In genomic region chr10:78829570-78829969, GRCh38 we compare ENCODE assay signal across 18 cellular contexts.
DNase-seq lines count a peak whose midpoint lies in the region; ATAC-seq and TF ChIP-seq lines count a peak whose summit lies in the region.
"Had no signal": no experiment of that assay in that cellular context is flagged by ENCODE, and none has a peak within 500 bp of the region (broad histone marks: within the 10 kb centered on the region; RNA-seq: fewer than 3 reads in every experiment).

No MANE protein-coding gene starts in this region.

- ATAC-seq in IMR-90 (ENCODE audit: low read depth) (peak; percentile 91), sciatic nerve (no peak), GM21528 (IDR thresholded peaks at IDR 0.05; ENCODE audit: low FRiP score, unreplicated experiment) (no peak)
- ATAC-seq: activated naive CD4-positive, alpha-beta T cell treated with anti-CD3 and anti-CD28 coated beads, Interleukin-2, amount 50 U/mL, for 72 hours; T-helper 17 cell had no signal

- peaks cover 37% of the 10 kb centered on the region for H3K4me1 Mint-ChIP-seq in chondrocyte (ENCODE audit: low read depth)
- H3K4me1 Mint-ChIP-seq: activated CD4-positive, alpha-beta T cell treated with anti-CD3 and anti-CD28 coated beads, Interleukin-2, amount 10 ng/mL, durations not matched to agents 24 days and 14 days; memory B cell had no signal

- dilution Hi-C loops in IMR-90 (cut with HindIII; ENCODE audit: low sequenced_read_pairs, unreplicated experiment), result no loop called here

- peak overlapping the region; percentile 54 for H3K14ac ChIP-seq in IMR-90 (replicated peaks; ENCODE audit: low read depth, low read length)

- H3K4me3 ChIP-seq in IMR-90 (ENCODE audit: insufficient read depth, low read depth, low read length) (no peak overlapping the region), osteoblast (ENCODE audit: insufficient read depth, low read length) (no peak overlapping the region), lower leg skin (ENCODE audit: low read depth, poor library complexity, severe bottlenecking) (no peak overlapping the region)
- H3K4me3 ChIP-seq: ascending aorta, Peyer's patch had no signal

- H2BK15ac ChIP-seq in IMR-90 (ENCODE audit: low read depth, low read length), result peak overlapping the region; percentile 2; the same call in 1 of the 3 replicates

- H3K36me3 ChIP-seq in IMR-90 (ENCODE audit: control insufficient read depth, insufficient read depth, low read length) (no peaks in the 10 kb centered on the region), osteoblast (ENCODE audit: insufficient read depth, low read length) (no peaks in the 10 kb centered on the region)
- H3K36me3 ChIP-seq: ascending aorta, Peyer's patch had no signal

- H4K8ac ChIP-seq in IMR-90 (ENCODE audit: low read depth in 2 of 2, low read length in 2 of 2), result peak overlapping the region; percentile 29 to 72; a peak in 3 of 4 replicates

- peak overlapping the region; percentile 75 for H2BK20ac ChIP-seq in IMR-90 (ENCODE audit: low read depth, low read length)

- peak overlapping the region; percentile 91 for H3K4ac ChIP-seq in IMR-90 (ENCODE audit: low read depth, low read length)

- peaks cover 3% of the 10 kb centered on the region for H3K36me3 Mint-ChIP-seq in chondrocyte (ENCODE audit: low read depth)
- H3K36me3 Mint-ChIP-seq: activated naive CD4-positive, alpha-beta T cell treated with anti-CD3 and anti-CD28 coated beads, Interleukin-2, amount 50 U/mL, for 72 hours; type B pancreatic cell had no signal

- H3K79me2 ChIP-seq in osteoblast (ENCODE audit: insufficient read depth, low read length), result no peaks in the 10 kb centered on the region

- POLR2A ChIA-PET in IMR-90 (lab: Charles Lee; ENCODE audit: unreplicated experiment), result no interaction called here

- peak overlapping the region; percentile 11 for H2AK9ac ChIP-seq in IMR-90 (replicated peaks; ENCODE audit: low read depth, low read length, poor library complexity)

- no TSS peak for BruUV-seq in IMR-90 (replicated peaks; lab: Mats Ljungman, UMichigan)

- H3K9me3 Mint-ChIP-seq in chondrocyte (ENCODE audit: low read depth), result peaks cover 14% of the 10 kb centered on the region
- H3K9me3 Mint-ChIP-seq: activated CD4-positive, alpha-beta T cell treated with anti-CD3 and anti-CD28 coated beads, Interleukin-2, amount 10 ng/mL, durations not matched to agents 24 days and 14 days had no signal

- H3K4me1 ChIP-seq in IMR-90 (ENCODE audit: control insufficient read depth, insufficient read depth, low read length), result peaks cover 16% of the 10 kb centered on the region
- peaks cover 12% of the 10 kb centered on the region for H3K4me1 ChIP-seq in osteoblast (ENCODE audit: insufficient read depth, low read length)
- H3K4me1 ChIP-seq: ascending aorta, Peyer's patch had no signal

- H2AFZ ChIP-seq in IMR-90 (replicated peaks; ENCODE audit: low read length, poor library complexity) (peak overlapping the region; percentile 79), osteoblast (ENCODE audit: low read length) (peak overlapping the region; percentile 60)

- H4K20me1 ChIP-seq in IMR-90 (ENCODE audit: insufficient read depth, low read length) (no peaks in the 10 kb centered on the region), osteoblast (ENCODE audit: insufficient read depth, low read length) (no peaks in the 10 kb centered on the region)

- peak overlapping the region; percentile 66; the same call in 1 of the 2 replicates for H4K5ac ChIP-seq in IMR-90 (ENCODE audit: low read depth, low read length)

- peak overlapping the region; percentile 83 for H3K18ac ChIP-seq in IMR-90 (ENCODE audit: low read depth, low read length)

- peak overlapping the region; percentile 47; the same call in 1 of the 2 replicates for H2AK5ac ChIP-seq in IMR-90 (ENCODE audit: low read depth, low read length)

- H3K79me1 ChIP-seq in IMR-90 (ENCODE audit: low read depth in 1 of 2, low read length in 2 of 2), result no peaks in the 10 kb centered on the region

- H3K27ac Mint-ChIP-seq in chondrocyte (ENCODE audit: unreplicated experiment), result peak overlapping the region; percentile 14
- H3K27ac Mint-ChIP-seq: activated CD4-positive, alpha-beta T cell treated with anti-CD3 and anti-CD28 coated beads, Interleukin-2, amount 10 ng/mL, durations not matched to agents 24 days and 14 days; activated naive CD4-positive, alpha-beta T cell treated with anti-CD3 and anti-CD28 coated beads, Interleukin-2, amount 50 U/mL, for 72 hours; memory B cell; T-helper 17 cell; type B pancreatic cell had no signal

- peaks cover 2% of the 10 kb centered on the region for H3K27me3 ChIP-seq in IMR-90 (ENCODE audit: control insufficient read depth, insufficient read depth, low read length)
- peaks cover 18% of the 10 kb centered on the region for H3K27me3 ChIP-seq in osteoblast (ENCODE audit: insufficient read depth, low read length)
- H3K27me3 ChIP-seq: ascending aorta, Peyer's patch had no signal

- DNase-seq in AG20443 (ENCODE audit: low spot score), result peak; percentile 79
- DNase-seq in IMR-90, result peak; percentile 66
- DNase-seq in chondrocyte (ENCODE audit: low spot score), result no peak
- no peak for DNase-seq in osteoblast (ENCODE audit: insufficient read length, low spot score, missing footprints)
- no peak for DNase-seq in lower leg skin (ENCODE audit: low spot score in 2 of 2)
- no peak for DNase-seq in sciatic nerve (ENCODE audit: low spot score)
- DNase-seq: activated CD4-positive, alpha-beta T cell treated with anti-CD3 and anti-CD28 coated beads, Interleukin-2, amount 10 ng/mL, durations not matched to agents 24 days and 14 days; effector CD4-positive, alpha-beta T cell; left cardiac atrium; NCI-H1105; NCI-H510A treated with DMSO at 0.1 percent for 48 hours; Peyer's patch; T-helper 17 cell had no signal

- peak overlapping the region; percentile 66; the same call in 1 of the 2 replicates for H3K23ac ChIP-seq in IMR-90 (ENCODE audit: low read depth, low read length)

- 10% methylated on average over 6 of the region's 7 CpGs; no CpG with 5 or more reads in 1 of the 2 experiments for WGBS in IMR-90 (ENCODE audit: extremely low coverage in 2 of 2, insufficient read length in 1 of 2), 2 experiments
- 55 to 57% methylated on average over 7 of the region's 7 CpGs for WGBS in lower leg skin, 2 donors

- H3K4me3 Mint-ChIP-seq in chondrocyte (ENCODE audit: unreplicated experiment), result no peak overlapping the region
- H3K4me3 Mint-ChIP-seq: activated CD4-positive, alpha-beta T cell treated with anti-CD3 and anti-CD28 coated beads, Interleukin-2, amount 10 ng/mL, durations not matched to agents 24 days and 14 days; memory B cell; T-helper 17 cell; type B pancreatic cell had no signal

- intact Hi-C loops in IMR-90 (cut with micrococcal nuclease), result no loop called here
- intact Hi-C loops in lower leg skin (cut with DNase I; ENCODE audit: low total_unique reads), result no loop called here
- intact Hi-C loops in sciatic nerve (cut with DNase I), result no loop called here

- H3K4me2 ChIP-seq in IMR-90 (ENCODE audit: low read depth, low read length) (peak overlapping the region; percentile 69), osteoblast (ENCODE audit: insufficient read depth, low read length) (no peak overlapping the region)

- TF ChIP-seq CTCF in IMR-90 (conservative IDR thresholded peaks at IDR 0.05; ENCODE audit: low read depth, low read length) (no peak), chondrocyte (IDR thresholded peaks at IDR 0.05) (no peak), osteoblast (IDR thresholded peaks at IDR 0.05; ENCODE audit: extremely low read depth, low read depth, low read length) (no peak), lower leg skin (IDR thresholded peaks at IDR 0.05) (no peak)

- H3K9me1 ChIP-seq in IMR-90 (ENCODE audit: insufficient read depth, low read length), result peaks cover 18% of the 10 kb centered on the region

- CTCF ChIA-PET in IMR-90 (lab: Yijun Ruan, JAX), result interaction anchor here (0.7 to 1.2 kb wide), 2 partner anchors 10 to 166 kb away, joined by 4 read pairs; no protein-coding TSS in a partner anchor

- H3K56ac ChIP-seq in IMR-90 (ENCODE audit: extremely low read depth, insufficient read depth, low read length), result no peak overlapping the region

- no peaks in the 10 kb centered on the region for H3K27me3 Mint-ChIP-seq in chondrocyte (ENCODE audit: low read depth)

- no peak for TF ChIP-seq RAD21 in IMR-90 (IDR thresholded peaks at IDR 0.05; ENCODE audit: low read length)

- H2BK120ac ChIP-seq in IMR-90 (ENCODE audit: low read depth, low read length), result peak overlapping the region; percentile 89

- in situ Hi-C loops in IMR-90 (cut with MboI; ENCODE audit: low sequenced_read_pairs), result no loop called here

- no peak for TF ChIP-seq POLR2A in IMR-90 (IDR thresholded peaks at IDR 0.05; ENCODE audit: low read depth, low read length)
- no peak for TF ChIP-seq POLR2A in lower leg skin (IDR thresholded peaks at IDR 0.05)

- H3K9me3 ChIP-seq in IMR-90 (ENCODE audit: control insufficient read depth, insufficient read depth, low read length) (peaks cover 8% of the 10 kb centered on the region), osteoblast (ENCODE audit: low read depth, low read length) (no peaks in the 10 kb centered on the region)
- H3K9me3 ChIP-seq: Peyer's patch had no signal

- H4K91ac ChIP-seq in IMR-90 (ENCODE audit: insufficient read depth, low read depth, low read length), result peak overlapping the region; percentile 69

- H3K9ac ChIP-seq in IMR-90 (ENCODE audit: low read depth, low read length), result peak overlapping the region; percentile 31; the same call in 1 of the 2 replicates

- peak overlapping the region; percentile 83 for H2BK5ac ChIP-seq in IMR-90 (ENCODE audit: low read depth, low read length, poor library complexity, severe bottlenecking)

- H3K27ac ChIP-seq in IMR-90 (ENCODE audit: insufficient read depth, low read length), result peak overlapping the region; percentile 71
- H3K27ac ChIP-seq in osteoblast (ENCODE audit: low read depth, low read length), result no peak overlapping the region
- H3K27ac ChIP-seq: ascending aorta, Peyer's patch had no signal

TF ChIP-seq in IMR-90, 13 proteins besides CTCF, POLR2A, EP300 and RAD21:
- no peak for TF ChIP-seq RFX5 (IDR thresholded peaks at IDR 0.05; ENCODE audit: low read depth, low read length)
- no peak for TF ChIP-seq MAZ (IDR thresholded peaks at IDR 0.05; ENCODE audit: borderline replicate concordance, low read depth, low read length)
- no peak for TF ChIP-seq SMC3 (IDR thresholded peaks at IDR 0.05; ENCODE audit: low read depth, low read length)

Comparison
In these comparisons a context has a peak if more than half of its experiments do, and no peak if none do; other contexts are left out.
1. DNase-seq: peak in AG20443 (single experiment) and IMR-90 (single experiment); none in chondrocyte (single experiment), osteoblast (single experiment), lower leg skin (0 of 2) and sciatic nerve (single experiment).